ENCODE assay signal across 8 cellular contexts in the genomic region with DNA sequence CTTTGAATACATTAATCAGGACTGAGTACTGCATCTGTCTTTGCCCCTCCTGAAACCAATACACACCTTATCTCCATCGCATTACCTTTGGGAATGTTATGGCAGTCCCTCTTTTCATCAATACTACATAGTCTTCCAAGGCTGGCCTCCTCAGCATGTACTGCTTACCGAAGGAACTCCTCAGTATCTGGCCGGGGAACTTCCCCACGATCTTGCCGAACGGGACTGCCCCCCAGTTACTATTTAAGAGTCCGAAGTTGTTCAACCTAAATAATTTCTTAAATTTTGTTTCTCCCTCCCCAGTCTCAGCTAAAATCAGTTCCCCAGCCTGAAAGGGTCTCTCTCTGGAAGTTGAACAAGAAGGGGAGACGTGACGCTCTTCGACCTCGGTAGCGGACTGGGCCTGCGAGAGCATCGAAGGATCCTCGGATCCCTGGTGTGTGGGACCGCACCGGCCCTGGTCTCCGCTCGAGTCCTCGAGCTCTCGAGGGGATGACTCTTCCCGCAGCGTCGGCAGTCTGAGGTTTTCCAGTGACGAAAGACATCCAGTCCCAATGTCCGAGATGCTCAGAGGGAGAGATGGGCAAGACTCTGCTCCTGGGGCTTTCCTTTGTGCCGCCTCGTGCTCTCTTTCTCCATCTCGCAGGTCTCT. TPM values are rescaled to one million over a fixed set of nuclear protein-coding genes. Genes with fewer than 3 reads are reported as not detected.
A peak's percentile ranks its signal among the peaks of the same experiment; 100 is the strongest.
DNase-seq lines count a peak whose midpoint lies in the region; ATAC-seq and TF ChIP-seq lines count a peak whose summit lies in the region.

No MANE protein-coding gene starts in this region.

- H3K4me1 Mint-ChIP-seq in activated CD8-positive, alpha-beta T cell treated with anti-CD3 and anti-CD28 coated beads, Interleukin-2, amount 10 ng/mL, durations not matched to agents 7 days and 5 days (ENCODE audit: low read depth) = peaks cover 34% of the 10 kb centered on the region

- peak overlapping the region; percentile 89 for H3K27ac ChIP-seq in DND-41 (ENCODE audit: low read length)

- POLR2A ChIA-PET in activated CD8-positive, alpha-beta T cell treated with anti-CD3 and anti-CD28 coated beads, Interleukin-2, amount 10 ng/mL, durations not matched to agents 7 days and 5 days (lab: Charles Lee) = interaction anchor here (0.6 to 3.7 kb wide), 24 partner anchors 10 to 443 kb away, joined by 3 to 48 read pairs (median 4); a partner anchor contains a TSS

- H3K27me3 Mint-ChIP-seq in activated CD8-positive, alpha-beta T cell treated with anti-CD3 and anti-CD28 coated beads, Interleukin-2, amount 10 ng/mL, durations not matched to agents 7 days and 5 days (ENCODE audit: low read depth) = no peaks in the 10 kb centered on the region

- ATAC-seq in DND-41 (ENCODE audit: insufficient read depth, low read depth) (peak; percentile 40), GM19455 (IDR thresholded peaks at IDR 0.05; ENCODE audit: unreplicated experiment) (peak; percentile 20), HG03571 (IDR thresholded peaks at IDR 0.05; ENCODE audit: unreplicated experiment) (peak; percentile 22)
- ATAC-seq in activated CD8-positive, alpha-beta T cell treated with anti-CD3 and anti-CD28 coated beads, Interleukin-2, amount 10 ng/mL, durations not matched to agents 7 days and 5 days = peak; percentile 27

- no peaks in the 10 kb centered on the region for H3K27me3 ChIP-seq in DND-41 (ENCODE audit: insufficient read depth, low read length, poor library complexity)

- TF ChIP-seq CTCF in DND-41 (IDR thresholded peaks at IDR 0.05; ENCODE audit: borderline replicate concordance, extremely low read depth, low read length, poor library complexity, severe bottlenecking) = no peak

- peaks cover 6% of the 10 kb centered on the region for H3K36me3 Mint-ChIP-seq in activated CD8-positive, alpha-beta T cell treated with anti-CD3 and anti-CD28 coated beads, Interleukin-2, amount 10 ng/mL, durations not matched to agents 7 days and 5 days (ENCODE audit: low read depth)

- no peaks in the 10 kb centered on the region for H3K9me3 Mint-ChIP-seq in activated CD8-positive, alpha-beta T cell treated with anti-CD3 and anti-CD28 coated beads, Interleukin-2, amount 10 ng/mL, durations not matched to agents 7 days and 5 days (ENCODE audit: insufficient read depth)

- H3K4me3 ChIP-seq in DND-41 (ENCODE audit: low read depth in 1 of 2, low read length in 2 of 2) = peak overlapping the region; percentile 84 to 97

- H2AFZ ChIP-seq in DND-41 (ENCODE audit: low read depth, low read length) = peak overlapping the region; percentile 93

- peak overlapping the region; percentile 94 for H3K4me2 ChIP-seq in DND-41 (ENCODE audit: insufficient read depth, low read length)

- H3K27ac Mint-ChIP-seq in activated CD8-positive, alpha-beta T cell treated with anti-CD3 and anti-CD28 coated beads, Interleukin-2, amount 10 ng/mL, durations not matched to agents 7 days and 5 days = peak overlapping the region; percentile 99

- peaks cover 24% of the 10 kb centered on the region for H3K36me3 ChIP-seq in DND-41 (ENCODE audit: insufficient read depth, low read length)

- H3K4me1 ChIP-seq in DND-41 (ENCODE audit: insufficient read depth, low read length) = peaks cover 44% of the 10 kb centered on the region

- 0 out of 2 replicates have a peak, but pooled peaks cover 8% of the 10 kb centered on the region for H4K20me1 ChIP-seq in DND-41 (ENCODE audit: insufficient read depth, low read length)

- H3K79me2 ChIP-seq in DND-41 (ENCODE audit: insufficient read depth, low read length) = peaks cover 52% of the 10 kb centered on the region

- H3K4me3 Mint-ChIP-seq in activated CD8-positive, alpha-beta T cell treated with anti-CD3 and anti-CD28 coated beads, Interleukin-2, amount 10 ng/mL, durations not matched to agents 7 days and 5 days = peak overlapping the region; percentile 95

- DNase-seq in DND-41 = no peak
- no peak for DNase-seq in activated CD8-positive, alpha-beta T cell treated with anti-CD3 and anti-CD28 coated beads, Interleukin-2, amount 10 ng/mL, durations not matched to agents 7 days and 5 days
- peak; percentile 8 for DNase-seq in germinal center (ENCODE audit: low spot score)
- DNase-seq in renal cortical epithelial cell (ENCODE audit: low read depth) = peak; percentile 3
- DNase-seq in kidney tubule cell (ENCODE audit: low spot score) = no peak
- DNase-seq in NCI-H524 (lab: John Stamatoyannopoulos, UW) = no peak

- no peaks in the 10 kb centered on the region for H3K9me3 ChIP-seq in DND-41 (ENCODE audit: insufficient read depth, low read length, severe bottlenecking)

- CTCF ChIA-PET in activated CD8-positive, alpha-beta T cell treated with anti-CD3 and anti-CD28 coated beads, Interleukin-2, amount 10 ng/mL, durations not matched to agents 7 days and 5 days (lab: Charles Lee) = interaction anchor here (1.0 to 2.3 kb wide), 6 partner anchors 14 to 1186 kb away, joined by 3 to 10 read pairs (median 4); a partner anchor contains a TSS

- peak overlapping the region; percentile 87 for H3K9ac ChIP-seq in DND-41 (ENCODE audit: low read depth, low read length)

RNA-seq across cellular contexts. Expression of a gene that starts 0.5 kb away (rescaled TPM):
- total RNA-seq in activated CD8-positive, alpha-beta T cell treated with anti-CD3 and anti-CD28 coated beads, Interleukin-2, amount 10 ng/mL, durations not matched to agents 7 days and 5 days = 10 to 100 TPM; 15.1 to 15.5 TPM
- total RNA-seq in renal cortical epithelial cell = 13.4 and 23.8 TPM in 2 replicates

RNA-seq across cellular contexts. Expression of a gene that starts 24.8 kb away (rescaled TPM):
- total RNA-seq in activated CD8-positive, alpha-beta T cell treated with anti-CD3 and anti-CD28 coated beads, Interleukin-2, amount 10 ng/mL, durations not matched to agents 7 days and 5 days = 10 to 100 TPM; 70.3 to 81.2 TPM
- 93.1 and 107 TPM in 2 replicates for total RNA-seq in renal cortical epithelial cell

RNA-seq across cellular contexts. Expression of a gene that starts 59.0 kb away (rescaled TPM):
- 1 to 10 TPM; 1.2 TPM for total RNA-seq in activated CD8-positive, alpha-beta T cell treated with anti-CD3 and anti-CD28 coated beads, Interleukin-2, amount 10 ng/mL, durations not matched to agents 7 days and 5 days
- 0.69 and 3.5 TPM in 2 replicates for total RNA-seq in renal cortical epithelial cell

Comparison
In these comparisons a context has a peak if more than half of its experiments do, and no peak if none do; other contexts are left out.
1. DNase-seq: peak in germinal center (single experiment) and renal cortical epithelial cell (single experiment); none in DND-41 (single experiment), activated CD8-positive, alpha-beta T cell treated with anti-CD3 and anti-CD28 coated beads, Interleukin-2, amount 10 ng/mL, durations not matched to agents 7 days and 5 days (single experiment), kidney tubule cell (single experiment) and NCI-H524 (0 of 2).
2. Peak in every context shown above with its lines, with median percentiles within 50 percentile points of each other: ATAC-seq.